ENCODE assay signal across 42 cellular contexts in genomic region chr22:43835736-43836135, GRCh38. TPM values are rescaled to one million over a fixed set of nuclear protein-coding genes. Genes with fewer than 3 reads are reported as not detected.
"Had no signal": no experiment of that assay in that cellular context is flagged by ENCODE, and none has a peak within 500 bp of the region (broad histone marks: within the 10 kb centered on the region; RNA-seq: fewer than 3 reads in every experiment).

No MANE protein-coding gene starts in this region.

- H3K27me3 ChIP-seq: adrenal gland, ascending aorta, brain microvascular endothelial cell had no signal

- H3K4me1 ChIP-seq: adrenal gland, ascending aorta, gastroesophageal sphincter had no signal

- H3K4me3 Mint-ChIP-seq: activated B cell treated with CpG ODN at 0.5 μM for 24 hours; activated CD8-positive, alpha-beta T cell treated with anti-CD3 and anti-CD28 coated beads for 36 hours; activated naive CD4-positive, alpha-beta T cell treated with anti-CD3 and anti-CD28 coated beads for 36 hours; activated naive CD4-positive, alpha-beta T cell treated with anti-CD3 and anti-CD28 coated beads, Interleukin-2, amount 50 U/mL, for 24 hours; activated naive CD8-positive, alpha-beta T cell treated with anti-CD3 and anti-CD28 coated beads for 36 hours; activated naive CD8-positive, alpha-beta T cell treated with anti-CD3 and anti-CD28 coated beads, Interleukin-2, amount 50 U/mL, for 24 hours; activated T-helper 1 cell treated with anti-CD3 and anti-CD28 coated beads, Interleukin-12 subunit alpha, Interleukin-12 subunit beta, Interleukin-2, Interleukin-4 antibody, amounts not matched to agents 30 ng/mL and 10 ng/mL and 1 ng/mL, durations not matched to agents 14 hours and 24 hours and 36 hours; central memory CD8-positive, alpha-beta T cell; effector memory CD8-positive, alpha-beta T cell; T-helper 17 cell; T-helper 2 cell treated with Interferon-gamma antibody and Interleukin-4, amounts not matched to agents 5 μg/mL and 100 μg/mL, for 36 hours had no signal

- H3K4me3 ChIP-seq: adrenal gland, ascending aorta, esophagus squamous epithelium, gastroesophageal sphincter had no signal

- H3K4me1 Mint-ChIP-seq: activated B cell treated with CpG ODN at 0.5 μM for 24 hours; activated naive CD4-positive, alpha-beta T cell treated with anti-CD3 and anti-CD28 coated beads, Interleukin-2, amount 50 U/mL, for 24 hours; activated naive CD8-positive, alpha-beta T cell treated with anti-CD3 and anti-CD28 coated beads for 36 hours; activated naive CD8-positive, alpha-beta T cell treated with anti-CD3 and anti-CD28 coated beads, Interleukin-2, amount 50 U/mL, for 24 hours; central memory CD8-positive, alpha-beta T cell had no signal

- ATAC-seq: activated CD4-positive, CD25-positive, alpha-beta regulatory T cell treated with anti-CD3 and anti-CD28 coated beads, Interleukin-2, amount 50 U/mL, for 24 hours; activated CD8-positive, alpha-beta T cell treated with anti-CD3 and anti-CD28 coated beads for 36 hours; activated naive CD8-positive, alpha-beta T cell treated with anti-CD3 and anti-CD28 coated beads, Interleukin-2, amount 50 U/mL, for 24 hours; effector memory CD8-positive, alpha-beta T cell; gastroesophageal sphincter; T-helper 17 cell had no signal

- DNase-seq: activated B cell treated with CpG ODN at 0.5 μM for 24 hours; activated CD4-positive, alpha-beta T cell treated with anti-CD3 and anti-CD28 coated beads for 48 hours; activated CD4-positive, alpha-beta T cell treated with anti-CD3 and anti-CD28 coated beads, Interleukin-2, amount 50 U/mL, for 1 hour; activated CD4-positive, alpha-beta T cell treated with anti-CD3 and anti-CD28 coated beads, Interleukin-2, amount 50 U/mL, for 48 hours; activated CD8-positive, alpha-beta memory T cell treated with anti-CD3 and anti-CD28 coated beads for 24 hours; activated CD8-positive, alpha-beta T cell treated with anti-CD3 and anti-CD28 coated beads for 36 hours; activated effector memory CD4-positive, alpha-beta T cell treated with anti-CD3 and anti-CD28 coated beads, Interleukin-2, amount 50 U/mL, for 16 hours; activated naive CD4-positive, alpha-beta T cell treated with anti-CD3 and anti-CD28 coated beads for 36 hours; activated naive CD8-positive, alpha-beta T cell treated with anti-CD3 and anti-CD28 coated beads for 36 hours; activated naive CD8-positive, alpha-beta T cell treated with anti-CD3 and anti-CD28 coated beads, Interleukin-2, amount 50 U/mL, for 24 hours; activated T-cell treated with anti-CD3 and anti-CD28 coated beads, Interleukin-2, amount 50 U/mL, for 1 hour; activated T-cell treated with anti-CD3 and anti-CD28 coated beads, Interleukin-2, amount 50 U/mL, for 48 hours; adrenal gland; amygdala; brain microvascular endothelial cell; cortex of kidney; dermis blood vessel endothelial cell; effector CD4-positive, alpha-beta T cell; effector memory CD8-positive, alpha-beta T cell; esophagus squamous epithelium; foreskin melanocyte; T-helper 1 cell; T-helper 17 cell; T1000; WERI-Rb-1 had no signal

- H3K27ac ChIP-seq: adrenal gland, ascending aorta, brain microvascular endothelial cell, epithelial cell of prostate, esophagus squamous epithelium, gastroesophageal sphincter, WERI-Rb-1 had no signal

- H3K9me3 ChIP-seq: adrenal gland, ascending aorta, esophagus squamous epithelium, gastroesophageal sphincter had no signal

- H3K27ac Mint-ChIP-seq: activated B cell treated with CpG ODN at 0.5 μM for 24 hours; activated CD8-positive, alpha-beta T cell treated with anti-CD3 and anti-CD28 coated beads for 36 hours; activated naive CD4-positive, alpha-beta T cell treated with anti-CD3 and anti-CD28 coated beads for 36 hours; activated naive CD4-positive, alpha-beta T cell treated with anti-CD3 and anti-CD28 coated beads, Interleukin-2, amount 50 U/mL, for 24 hours; activated naive CD8-positive, alpha-beta T cell treated with anti-CD3 and anti-CD28 coated beads for 36 hours; activated naive CD8-positive, alpha-beta T cell treated with anti-CD3 and anti-CD28 coated beads, Interleukin-2, amount 50 U/mL, for 24 hours; activated T-helper 1 cell treated with anti-CD3 and anti-CD28 coated beads, Interleukin-12 subunit alpha, Interleukin-12 subunit beta, Interleukin-2, Interleukin-4 antibody, amounts not matched to agents 30 ng/mL and 10 ng/mL and 1 ng/mL, durations not matched to agents 14 hours and 24 hours and 36 hours; activated T-helper 2 cell treated with anti-CD3 and anti-CD28 coated beads, Interferon-gamma antibody, Interleukin-2, Interleukin-4, amounts not matched to agents 10 μg/mL and 5 μg/mL and 100 μg/mL, durations not matched to agents 14 hours and 24 hours and 36 hours; effector memory CD8-positive, alpha-beta T cell; T-helper 17 cell; T-helper 2 cell treated with Interferon-gamma antibody and Interleukin-4, amounts not matched to agents 5 μg/mL and 100 μg/mL, for 36 hours had no signal

- H3K36me3 ChIP-seq: adrenal gland, ascending aorta, brain microvascular endothelial cell, esophagus squamous epithelium, gastroesophageal sphincter had no signal

- H3K36me3 Mint-ChIP-seq: activated naive CD4-positive, alpha-beta T cell treated with anti-CD3 and anti-CD28 coated beads, Interleukin-2, amount 50 U/mL, for 24 hours; activated naive CD8-positive, alpha-beta T cell treated with anti-CD3 and anti-CD28 coated beads for 36 hours had no signal

- H3K9me3 Mint-ChIP-seq: activated B cell treated with CpG ODN at 0.5 μM for 24 hours; activated CD8-positive, alpha-beta T cell treated with anti-CD3 and anti-CD28 coated beads for 36 hours; activated naive CD4-positive, alpha-beta T cell treated with anti-CD3 and anti-CD28 coated beads for 36 hours; activated naive CD4-positive, alpha-beta T cell treated with anti-CD3 and anti-CD28 coated beads, Interleukin-2, amount 50 U/mL, for 24 hours; activated naive CD8-positive, alpha-beta T cell treated with anti-CD3 and anti-CD28 coated beads for 36 hours; activated naive CD8-positive, alpha-beta T cell treated with anti-CD3 and anti-CD28 coated beads, Interleukin-2, amount 50 U/mL, for 24 hours; activated T-helper 1 cell treated with anti-CD3 and anti-CD28 coated beads, Interleukin-12 subunit alpha, Interleukin-12 subunit beta, Interleukin-2, Interleukin-4 antibody, amounts not matched to agents 30 ng/mL and 10 ng/mL and 1 ng/mL, durations not matched to agents 14 hours and 24 hours and 36 hours; activated T-helper 2 cell treated with anti-CD3 and anti-CD28 coated beads, Interferon-gamma antibody, Interleukin-2, Interleukin-4, amounts not matched to agents 10 μg/mL and 5 μg/mL and 100 μg/mL, durations not matched to agents 14 hours and 24 hours and 36 hours; central memory CD8-positive, alpha-beta T cell; effector memory CD8-positive, alpha-beta T cell; T-helper 2 cell treated with Interferon-gamma antibody and Interleukin-4, amounts not matched to agents 5 μg/mL and 100 μg/mL, for 36 hours had no signal

RNA-seq across cellular contexts. Expression of gene EFCAB6, which starts 23.6 kb away (rescaled TPM):
- total RNA-seq: activated B cell treated with CpG ODN at 0.5 μM for 24 hours; activated T-helper 1 cell treated with anti-CD3 and anti-CD28 coated beads, Interleukin-12 subunit alpha, Interleukin-12 subunit beta, Interleukin-2, Interleukin-4 antibody, amounts not matched to agents 30 ng/mL and 10 ng/mL and 1 ng/mL, durations not matched to agents 14 hours and 24 hours and 36 hours had no signal

RNA-seq across cellular contexts. Expression of gene SULT4A1, which starts 26.6 kb away (rescaled TPM):
- total RNA-seq: activated B cell treated with CpG ODN at 0.5 μM for 24 hours; activated CD8-positive, alpha-beta T cell treated with anti-CD3 and anti-CD28 coated beads for 36 hours; activated naive CD4-positive, alpha-beta T cell treated with anti-CD3 and anti-CD28 coated beads for 36 hours; activated T-helper 1 cell treated with anti-CD3 and anti-CD28 coated beads, Interleukin-12 subunit alpha, Interleukin-12 subunit beta, Interleukin-2, Interleukin-4 antibody, amounts not matched to agents 30 ng/mL and 10 ng/mL and 1 ng/mL, durations not matched to agents 14 hours and 24 hours and 36 hours; activated T-helper 2 cell treated with anti-CD3 and anti-CD28 coated beads, Interferon-gamma antibody, Interleukin-2, Interleukin-4, amounts not matched to agents 10 μg/mL and 5 μg/mL and 100 μg/mL, durations not matched to agents 14 hours and 24 hours and 36 hours; ascending aorta; dermis blood vessel endothelial cell; endothelial cell of umbilical vein; esophagus squamous epithelium; fibroblast of villous mesenchyme; T-helper 17 cell had no signal

RNA-seq across cellular contexts. Expression of gene PNPLA5, which starts 56.1 kb away (rescaled TPM):
- total RNA-seq: activated B cell treated with CpG ODN at 0.5 μM for 24 hours; activated CD8-positive, alpha-beta T cell treated with anti-CD3 and anti-CD28 coated beads for 36 hours; activated naive CD4-positive, alpha-beta T cell treated with anti-CD3 and anti-CD28 coated beads for 36 hours; activated naive CD8-positive, alpha-beta T cell treated with anti-CD3 and anti-CD28 coated beads for 36 hours; activated T-helper 1 cell treated with anti-CD3 and anti-CD28 coated beads, Interleukin-12 subunit alpha, Interleukin-12 subunit beta, Interleukin-2, Interleukin-4 antibody, amounts not matched to agents 30 ng/mL and 10 ng/mL and 1 ng/mL, durations not matched to agents 14 hours and 24 hours and 36 hours; activated T-helper 2 cell treated with anti-CD3 and anti-CD28 coated beads, Interferon-gamma antibody, Interleukin-2, Interleukin-4, amounts not matched to agents 10 μg/mL and 5 μg/mL and 100 μg/mL, durations not matched to agents 14 hours and 24 hours and 36 hours; adrenal gland; ascending aorta; bronchial epithelial cell; cardiac septum; cerebellum; dermis blood vessel endothelial cell; endothelial cell of umbilical vein; esophagus squamous epithelium; fibroblast of villous mesenchyme; gastroesophageal sphincter; glomerular endothelial cell; T-helper 17 cell had no signal
- polyA plus RNA-seq: adrenal gland, endothelial cell of umbilical vein, esophagus, fibroblast of lung had no signal
